Comparison of ENCODE assay signal across 8 cellular contexts in genomic region chr19:39430675-39431593, GRCh38. TPM values are rescaled to one million over a fixed set of nuclear protein-coding genes. Genes with fewer than 3 reads are reported as not detected.
DNase-seq lines count a peak whose midpoint lies in the region; ATAC-seq and TF ChIP-seq lines count a peak whose summit lies in the region.

No MANE protein-coding gene starts in this region.

- intact Hi-C loops in ascending aorta (cut with DNase I): no loop called here
- intact Hi-C loops in right lobe of liver (cut with DNase I): loop anchor here in 1 of 2 donors (10.0 kb wide), 1 partner anchor 104 kb away; the partner anchor contains the start of gene EID2B

- H3K4me1 ChIP-seq in ascending aorta: peaks cover 13 to 36% of the 10 kb centered on the region in 2 donors
- H3K4me1 ChIP-seq in right lobe of liver: peaks cover 0 to 17% (median 4%) of the 10 kb centered on the region in 4 donors
- peaks cover 43% of the 10 kb centered on the region for H3K4me1 ChIP-seq in stomach smooth muscle (ENCODE audit: control insufficient read depth, insufficient read depth, low read length)

- DNase-seq in DMS114 treated with DMSO at 0.1 percent for 48 hours (lab: John Stamatoyannopoulos, UW; ENCODE audit: unreplicated experiment) (peak; percentile 59), SK-N-MC (ENCODE audit: low read depth, low spot score) (no peak), ascending aorta (ENCODE audit: low spot score in 2 of 2) (peak; percentile 65 to 82), right lobe of liver (no peak), NCI-H2081 treated with DMSO at 0.1 percent for 48 hours (lab: John Stamatoyannopoulos, UW) (no peak), NCI-H187 treated with DMSO at 0.1 percent for 48 hours (lab: John Stamatoyannopoulos, UW) (no peak)

- H3K9ac ChIP-seq in SK-N-MC (ENCODE audit: insufficient read length): no peak overlapping the region
- peak overlapping the region in 1 of 2 donors; percentile 29 for H3K9ac ChIP-seq in stomach smooth muscle (ENCODE audit: low read length in 2 of 2)

- H3K9me3 ChIP-seq in SK-N-MC (ENCODE audit: low read depth, low read length): no peaks in the 10 kb centered on the region
- H3K9me3 ChIP-seq in ascending aorta: no peaks in the 10 kb centered on the region
- H3K9me3 ChIP-seq in right lobe of liver: no peaks in the 10 kb centered on the region
- no peaks in the 10 kb centered on the region for H3K9me3 ChIP-seq in stomach smooth muscle (ENCODE audit: control insufficient read depth in 2 of 2, low read length in 2 of 2)

- no peaks in the 10 kb centered on the region for H3K27me3 ChIP-seq in ascending aorta
- no peaks in the 10 kb centered on the region for H3K27me3 ChIP-seq in right lobe of liver
- no peaks in the 10 kb centered on the region for H3K27me3 ChIP-seq in stomach smooth muscle (ENCODE audit: control insufficient read depth in 1 of 2, insufficient read depth in 2 of 2, low read length in 2 of 2)

- peak; percentile 43 for ATAC-seq in HG02973 (IDR thresholded peaks at IDR 0.05; ENCODE audit: unreplicated experiment)
- peak; percentile 46 to 68 (median 63) for ATAC-seq in right lobe of liver

- TF ChIP-seq POLR2A in right lobe of liver (IDR thresholded peaks at IDR 0.05): no peak

- H3K27ac ChIP-seq in SK-N-MC: peak overlapping the region; percentile 60; the same call in 1 of the 2 replicates
- peak overlapping the region; percentile 51 to 78 for H3K27ac ChIP-seq in ascending aorta
- H3K27ac ChIP-seq in right lobe of liver: peak overlapping the region in 2 of 3 donors; percentile 36 to 76
- H3K27ac ChIP-seq in stomach smooth muscle (ENCODE audit: low read length): peak overlapping the region; percentile 49

- peaks cover 36% of the 10 kb centered on the region for H3K36me3 ChIP-seq in SK-N-MC (ENCODE audit: insufficient read depth, low read length)
- H3K36me3 ChIP-seq in ascending aorta: peaks cover 25 to 40% of the 10 kb centered on the region in 2 donors
- peaks cover 0 to 31% (median 19%) of the 10 kb centered on the region in 4 donors for H3K36me3 ChIP-seq in right lobe of liver
- H3K36me3 ChIP-seq in stomach smooth muscle (ENCODE audit: control insufficient read depth in 2 of 2, insufficient read depth in 2 of 2, low read length in 2 of 2): peaks cover 24 to 28% of the 10 kb centered on the region in 2 donors

- WGBS in right lobe of liver (ENCODE audit: insufficient coverage, low coverage, low lambda C conversion rate, missing lambda C conversion rate): 78% methylated on average over 12 of the region's 25 CpGs

- TF ChIP-seq CTCF in ascending aorta (IDR thresholded peaks at IDR 0.05) (no peak), right lobe of liver (IDR thresholded peaks at IDR 0.05) (no peak)

- H3K4me3 ChIP-seq in SK-N-MC (no peak overlapping the region), ascending aorta (no peak overlapping the region), right lobe of liver (no peak overlapping the region), stomach smooth muscle (ENCODE audit: low read length in 2 of 2) (no peak overlapping the region)

RNA-seq across cellular contexts. Expression of gene RPS16, which starts 4.8 kb away (rescaled TPM):
- total RNA-seq in ascending aorta (1,453 TPM), right lobe of liver (100 to 1,000 TPM; 448 to 643 (median 568) TPM)

RNA-seq across cellular contexts. Expression of gene SUPT5H, which starts 14.4 kb away (rescaled TPM):
- total RNA-seq in ascending aorta (142 TPM), right lobe of liver (10 to 100 TPM; 42.3 to 60.8 (median 54.7) TPM)

RNA-seq across cellular contexts. Expression of gene PLEKHG2, which starts 18.5 kb away (rescaled TPM):
- 52.9 TPM for total RNA-seq in ascending aorta
- 10 to 100 TPM in 1 of 6 experiments, 1 to 10 TPM in 5; 1.6 to 15.0 (median 6.3) TPM for total RNA-seq in right lobe of liver

RNA-seq across cellular contexts. Expression of gene ZFP36, which starts 24.3 kb away (rescaled TPM):
- total RNA-seq in ascending aorta: 1,166 TPM
- total RNA-seq in right lobe of liver: 100 to 1,000 TPM in 3 of 6 experiments, 10 to 100 TPM in 3; 28.3 to 156 (median 91.7) TPM

RNA-seq across cellular contexts. Expression of gene MED29, which starts 39.8 kb away (rescaled TPM):
- total RNA-seq in ascending aorta: 60.8 TPM
- 10 to 100 TPM; 19.4 to 38.1 (median 24.1) TPM for total RNA-seq in right lobe of liver

Comparison
In these comparisons a context has a peak if more than half of its experiments do, and no peak if none do; other contexts are left out.
1. DNase-seq: peak in DMS114 treated with DMSO at 0.1 percent for 48 hours (single experiment) and ascending aorta (2 of 2); none in SK-N-MC (single experiment), right lobe of liver (0 of 3), NCI-H2081 treated with DMSO at 0.1 percent for 48 hours (single experiment) and NCI-H187 treated with DMSO at 0.1 percent for 48 hours (single experiment).
2. Peak in every context shown above with its lines, with median percentiles within 50 percentile points of each other: H3K27ac ChIP-seq.